15 cellular contexts compared by ENCODE assay signal in genomic region chr5:79202076-79202475, GRCh38. TPM values are rescaled to one million over a fixed set of nuclear protein-coding genes. Genes with fewer than 3 reads are reported as not detected.
DNase-seq lines count a peak whose midpoint lies in the region; ATAC-seq and TF ChIP-seq lines count a peak whose summit lies in the region.
"Had no signal": no experiment of that assay in that cellular context is flagged by ENCODE, and none has a peak within 500 bp of the region (broad histone marks: within the 10 kb centered on the region; RNA-seq: fewer than 3 reads in every experiment).

No MANE protein-coding gene starts in this region.

- no peaks in the 10 kb centered on the region for H3K79me2 ChIP-seq in PC-3 (ENCODE audit: low read length)

- no TSS peak for BruUV-seq in PC-3 (replicated peaks; lab: Mats Ljungman, UMichigan)

- TF ChIP-seq CTCF in PC-3 (conservative IDR thresholded peaks at IDR 0.05; ENCODE audit: low read depth, low read length): no peak
- no peak for TF ChIP-seq CTCF in choroid plexus epithelial cell (conservative IDR thresholded peaks at IDR 0.05; ENCODE audit: low read depth, low read length)

- H3K4me1 ChIP-seq in PC-3 (ENCODE audit: insufficient read depth, low read length): peaks cover 13% of the 10 kb centered on the region

- H3K9me2 ChIP-seq in PC-3 (replicated peaks; ENCODE audit: low read length): no peaks in the 10 kb centered on the region

- intact Hi-C loops in PC-3 (cut with micrococcal nuclease): loop anchor here (2.0 to 10.0 kb wide), 3 partner anchors 33 to 177 kb away; no protein-coding TSS in a partner anchor

- CTCF ChIA-PET in PC-3 (lab: Charles Lee): interaction anchor here (0.6 to 1.6 kb wide), 2 partner anchors 69 to 177 kb away, joined by 4 to 6 read pairs; no protein-coding TSS in a partner anchor

- DNase-seq in AG20443 (ENCODE audit: low spot score) (peak; percentile 74), PC-3 (peak; percentile 77), choroid plexus epithelial cell (ENCODE audit: low read depth) (peak; percentile 30), kidney glomerular epithelial cell (lab: John Stamatoyannopoulos, UW) (peak; percentile 64), NCI-H1930 (lab: John Stamatoyannopoulos, UW) (no peak), HUDEP-2 (lab: John Stamatoyannopoulos, UW; ENCODE audit: unreplicated experiment in 76 of 76) (no peak), H4 (ENCODE audit: low spot score) (no peak)
- DNase-seq: activated B cell treated with CpG ODN at 0.5 μM for 24 hours; activated CD8-positive, alpha-beta memory T cell treated with anti-CD3 and anti-CD28 coated beads, Interleukin-2, amount 10 ng/mL, durations not matched to agents 7 days and 5 days; mucosa of descending colon; NCI-H1048; NCI-H2171 treated with DMSO at 0.1 percent for 48 hours; occipital lobe had no signal

- no peaks in the 10 kb centered on the region for H3K27me3 ChIP-seq in PC-3 (ENCODE audit: low read length)

- no peaks in the 10 kb centered on the region for H4K20me1 ChIP-seq in PC-3 (ENCODE audit: low read length)

- ATAC-seq in PC-3: peak; percentile 84
- ATAC-seq in GM18511 (IDR thresholded peaks at IDR 0.05; ENCODE audit: unreplicated experiment): no peak
- ATAC-seq: activated CD8-positive, alpha-beta memory T cell treated with anti-CD3 and anti-CD28 coated beads, Interleukin-2, amount 10 ng/mL, durations not matched to agents 7 days and 5 days; HepG2; mucosa of descending colon had no signal

- no peak overlapping the region for H2AFZ ChIP-seq in PC-3 (ENCODE audit: low read length)

- H3K4me3 ChIP-seq in PC-3 (ENCODE audit: low read length): no peak overlapping the region
- no peak overlapping the region for H3K4me3 ChIP-seq in choroid plexus epithelial cell (ENCODE audit: low read depth, low read length)
- H3K4me3 ChIP-seq: mucosa of descending colon had no signal

- H3K9me3 ChIP-seq in PC-3 (ENCODE audit: low read length): no peaks in the 10 kb centered on the region
- H3K9me3 ChIP-seq: mucosa of descending colon had no signal

- no peaks in the 10 kb centered on the region for H3F3A ChIP-seq in PC-3 (ENCODE audit: low read length, unreplicated experiment)

- POLR2A ChIA-PET in PC-3 (lab: Charles Lee; ENCODE audit: unreplicated experiment): no interaction called here

- peak overlapping the region; percentile 35; the same call in 1 of the 2 replicates for H3K9ac ChIP-seq in PC-3 (ENCODE audit: low read length)

- H3K27ac ChIP-seq in PC-3 (ENCODE audit: low read length): peak overlapping the region; percentile 82

- no peaks in the 10 kb centered on the region for H3K36me3 ChIP-seq in PC-3 (ENCODE audit: low read depth, low read length)

- H3K4me2 ChIP-seq in PC-3 (ENCODE audit: low read length): peak overlapping the region; percentile 49; the same call in 1 of the 2 replicates

RNA-seq across cellular contexts. Expression of gene JMY, which starts 33.9 kb away (rescaled TPM):
- 4.3 and 5.7 TPM in 2 replicates for total RNA-seq in PC-3 (2014; rRNA removed)
- 3.5 and 3.6 TPM in 2 replicates for total RNA-seq in H4 (2014; rRNA removed; shearing (Covaris generic))

Comparison
In these comparisons a context has a peak if more than half of its experiments do, and no peak if none do; other contexts are left out.
1. DNase-seq: peak in AG20443 (single experiment), PC-3 (single experiment), choroid plexus epithelial cell (single experiment) and kidney glomerular epithelial cell (single experiment); none in NCI-H1930 (0 of 2), HUDEP-2 (0 of 76) and H4 (single experiment).